Comparison of ENCODE assay signal across 8 cellular contexts in genomic region chr13:50123862-50124535, GRCh38.
DNase-seq lines count a peak whose midpoint lies in the region; ATAC-seq and TF ChIP-seq lines count a peak whose summit lies in the region.

No MANE protein-coding gene starts in this region.

- ATAC-seq in GM18867 (IDR thresholded peaks at IDR 0.05; ENCODE audit: unreplicated experiment) (peak; percentile 75), HG03064 (IDR thresholded peaks at IDR 0.05; ENCODE audit: low read depth, unreplicated experiment) (peak; percentile 65), WTC11 (peak; percentile 33)

- H3K4me3 Mint-ChIP-seq in WTC11: peak overlapping the region; percentile 78

- H3K9me3 ChIP-seq in A673 (ENCODE audit: low read depth, low read length, poor library complexity, severe bottlenecking): no peaks in the 10 kb centered on the region

- no peaks in the 10 kb centered on the region for H3K27me3 ChIP-seq in A673 (replicated peaks; ENCODE audit: insufficient read depth, low read depth, low read length, poor library complexity)
- H3K27me3 ChIP-seq in kidney epithelial cell (ENCODE audit: control insufficient read depth, insufficient read depth, low read length): peaks cover 20% of the 10 kb centered on the region

- DNase-seq in A673 (ENCODE audit: low spot score) (peak; percentile 81), NCI-H2196 (lab: John Stamatoyannopoulos, UW; ENCODE audit: unreplicated experiment) (peak; percentile 81), WTC11 (ENCODE audit: low spot score) (peak; percentile 87), kidney epithelial cell (ENCODE audit: low read depth) (peak; percentile 79)
- DNase-seq in central memory CD4-positive, alpha-beta T cell: peak; percentile 73
- DNase-seq in stimulated activated CD4-positive, alpha-beta T cell treated with anti-CD3 and anti-CD28 coated beads, Interleukin-15, amount 100 ng/mL, for 24 hours: peak; percentile 82

- TF ChIP-seq CTCF in A673 (conservative IDR thresholded peaks at IDR 0.05; ENCODE audit: low read depth, low read length): no peak
- TF ChIP-seq CTCF in WTC11 (IDR thresholded peaks at IDR 0.05): no peak
- TF ChIP-seq CTCF in kidney epithelial cell (IDR thresholded peaks at IDR 0.05; ENCODE audit: insufficient read depth, low read length, poor library complexity, severe bottlenecking): no peak

- H3K36me3 Mint-ChIP-seq in WTC11: no peaks in the 10 kb centered on the region

- peaks cover 80% of the 10 kb centered on the region for H3K27me3 Mint-ChIP-seq in WTC11 (ENCODE audit: low read depth)

- POLR2A ChIA-PET in A673 (lab: Charles Lee; ENCODE audit: low non-redundant PET) (interaction anchor here (0.6 to 0.7 kb wide), 4 partner anchors 9 to 661 kb away, joined by 3 to 8 read pairs (median 3); no protein-coding TSS in a partner anchor), WTC11 (lab: Charles Lee) (interaction anchor here (0.8 to 3.6 kb wide), 5 partner anchors 11 to 126 kb away, joined by 3 to 32 read pairs (median 3); partner anchors contain the start of gene TRIM13)

- no peaks in the 10 kb centered on the region for H3K36me3 ChIP-seq in A673 (ENCODE audit: insufficient read depth, low read length, poor library complexity, severe bottlenecking)
- no peaks in the 10 kb centered on the region for H3K36me3 ChIP-seq in kidney epithelial cell (ENCODE audit: control insufficient read depth, insufficient read depth, low read length)

- H3K4me3 ChIP-seq in A673 (ENCODE audit: low read depth, low read length, poor library complexity, severe bottlenecking) (peak overlapping the region; percentile 91), kidney epithelial cell (ENCODE audit: low read depth, low read length) (peak overlapping the region; percentile 67)

- no peak overlapping the region for H3K27ac Mint-ChIP-seq in WTC11

- H3K27ac ChIP-seq in A673 (ENCODE audit: low read depth, low read length, poor library complexity, severe bottlenecking): peak overlapping the region; percentile 99

- BruUV-seq in A673 (replicated peaks; lab: Mats Ljungman, UMichigan): no TSS peak

- H3K4me1 ChIP-seq in A673 (ENCODE audit: insufficient read depth, low read length, poor library complexity, severe bottlenecking): peaks cover 40% of the 10 kb centered on the region

- intact Hi-C loops in A673 (cut with micrococcal nuclease; ENCODE audit: unreplicated experiment): loop anchor here (1.0 kb wide), 1 partner anchor 42 kb away; no protein-coding TSS in a partner anchor

- H3K4me1 Mint-ChIP-seq in WTC11: peaks cover 52% of the 10 kb centered on the region

- CTCF ChIA-PET in A673 (lab: Charles Lee): interaction anchor here (0.8 kb wide), 1 partner anchor 127 kb away, joined by 4 read pairs; the partner anchor contains the start of gene TRIM13
- CTCF ChIA-PET in WTC11 (lab: Charles Lee): interaction anchor here (0.7 to 6.3 kb wide), 8 partner anchors 8 to 788 kb away, joined by 5 to 49 read pairs (median 6); partner anchors contain the start of genes SPRYD7 and TRIM13

- H3K9me3 Mint-ChIP-seq in WTC11: no peaks in the 10 kb centered on the region

TF ChIP-seq in WTC11, 78 proteins besides CTCF, POLR2A, EP300 and RAD21 (continues in another document):
- no peak for TF ChIP-seq ATF6 (CRISPR knock-in tag; IDR thresholded peaks at IDR 0.05)
- no peak; the same call in 1 of the 2 replicates for TF ChIP-seq PRDM15 (CRISPR knock-in tag; IDR thresholded peaks at IDR 0.05)
- 0 out of 2 replicates have a peak, but pooled peaks have one; percentile 24 for TF ChIP-seq E2F4 (CRISPR knock-in tag; IDR thresholded peaks at IDR 0.05; ENCODE audit: borderline replicate concordance, low read depth)
- TF ChIP-seq CREB1 (CRISPR knock-in tag; IDR thresholded peaks at IDR 0.05): no peak
- 0 out of 2 replicates have a peak, but pooled peaks have one; percentile 23 for TF ChIP-seq FOXK1 (CRISPR knock-in tag; IDR thresholded peaks at IDR 0.05)
- TF ChIP-seq ARID4B (CRISPR knock-in tag; IDR thresholded peaks at IDR 0.05; ENCODE audit: borderline replicate concordance): no peak
- no peak for TF ChIP-seq RORB (CRISPR knock-in tag; IDR thresholded peaks at IDR 0.05)
- no peak for TF ChIP-seq ZNF317 (CRISPR knock-in tag; IDR thresholded peaks at IDR 0.05; ENCODE audit: borderline replicate concordance, low read depth)
- TF ChIP-seq GRHL2 (CRISPR knock-in tag; IDR thresholded peaks at IDR 0.05; ENCODE audit: insufficient replicate concordance, severe bottlenecking): no peak
- no peak; the same call in 1 of the 2 replicates for TF ChIP-seq ETV6 (CRISPR knock-in tag; IDR thresholded peaks at IDR 0.05)

Comparison
In these comparisons a context has a peak if more than half of its experiments do, and no peak if none do; other contexts are left out.
1. Peak in every context shown above with its lines: DNase-seq, ATAC-seq, H3K4me3 ChIP-seq and H3K27ac ChIP-seq.